1 cellular context compared by ENCODE assay signal in the genomic region with DNA sequence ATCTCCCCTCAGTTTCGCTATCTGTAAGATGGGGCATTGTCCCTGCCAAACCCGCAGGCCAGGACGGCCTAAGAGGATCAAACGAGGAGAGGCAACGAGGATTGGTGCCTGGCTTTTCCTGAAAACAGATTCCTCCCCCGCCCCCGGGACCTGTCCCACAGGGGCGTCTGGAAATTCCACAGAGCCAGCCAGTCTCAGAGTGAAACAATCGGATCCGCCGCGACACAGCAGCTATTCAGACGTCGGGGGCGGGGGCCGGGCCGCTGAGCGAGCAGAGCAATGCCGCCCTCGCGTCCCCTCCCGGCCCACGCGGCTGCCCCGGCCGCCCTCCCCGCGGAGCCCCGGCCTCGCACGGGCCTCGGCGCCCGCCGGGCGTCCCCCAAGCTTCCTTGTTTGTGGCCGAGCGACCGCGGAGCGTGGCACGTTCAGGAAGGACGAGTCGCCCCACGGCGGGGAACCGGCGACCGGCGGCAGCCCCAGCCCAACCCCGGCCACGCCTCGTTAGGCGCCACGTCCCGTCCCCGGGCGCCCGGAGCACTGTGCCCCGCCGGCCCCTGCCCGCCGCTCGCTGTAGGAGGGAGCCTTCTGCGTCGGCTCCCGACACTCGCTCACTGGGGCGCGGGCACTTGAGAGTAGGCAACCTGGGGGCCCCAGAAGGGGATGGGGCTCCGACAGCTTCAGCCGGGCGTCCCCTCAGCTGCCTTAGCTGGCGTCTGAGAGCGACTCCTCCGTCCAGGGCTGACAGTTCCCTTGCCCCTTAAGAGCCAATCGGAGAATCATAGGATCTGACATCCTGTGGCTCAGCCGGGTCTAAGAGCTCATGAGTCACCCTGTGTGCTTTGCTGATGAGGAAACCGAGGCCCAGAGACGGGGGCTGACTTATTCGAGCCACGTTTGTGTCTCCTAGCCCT.
A peak's percentile ranks its signal among the peaks of the same experiment; 100 is the strongest.
TF ChIP-seq lines count a peak whose summit lies in the region.

No MANE protein-coding gene starts in this region.

TF ChIP-seq in HepG2, 621 proteins besides CTCF, POLR2A, EP300 and RAD21 (continues in another document):
- no peak for TF ChIP-seq PCBP1 (IDR thresholded peaks at IDR 0.05; ENCODE audit: borderline replicate concordance, low read depth, low read length)
- peak; percentile 17; the same call in 1 of the 2 replicates for TF ChIP-seq RCOR2 (CRISPR knock-in tag; IDR thresholded peaks at IDR 0.05)
- TF ChIP-seq GATAD1 (CRISPR knock-in tag; IDR thresholded peaks at IDR 0.05), result no peak
- peak; percentile 64 for TF ChIP-seq ZNF687 (CRISPR knock-in tag; IDR thresholded peaks at IDR 0.05)
- 0 out of 2 replicates have a peak, but pooled peaks have one; percentile 7 for TF ChIP-seq ZNF891 (CRISPR knock-in tag; IDR thresholded peaks at IDR 0.05)
- no peak for TF ChIP-seq ZBTB40 (IDR thresholded peaks at IDR 0.05)
- TF ChIP-seq ZBTB40 (CRISPR knock-in tag; IDR thresholded peaks at IDR 0.05), result no peak
- TF ChIP-seq, protein P1, sequence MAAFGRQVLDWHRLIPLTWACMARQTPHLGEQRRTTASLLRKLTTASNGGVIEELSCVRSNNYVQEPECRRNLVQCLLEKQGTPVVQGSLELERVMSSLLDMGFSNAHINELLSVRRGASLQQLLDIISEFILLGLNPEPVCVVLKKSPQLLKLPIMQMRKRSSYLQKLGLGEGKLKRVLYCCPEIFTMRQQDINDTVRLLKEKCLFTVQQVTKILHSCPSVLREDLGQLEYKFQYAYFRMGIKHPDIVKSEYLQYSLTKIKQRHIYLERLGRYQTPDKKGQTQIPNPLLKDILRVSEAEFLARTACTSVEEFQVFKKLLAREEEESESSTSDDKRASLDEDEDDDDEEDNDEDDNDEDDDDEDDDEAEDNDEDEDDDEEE (CRISPR knock-in tag; IDR thresholded peaks at IDR 0.05), result 0 out of 2 replicates have a peak, but pooled peaks have one; percentile 28
- no peak for TF ChIP-seq ZNF383 (CRISPR knock-in tag; IDR thresholded peaks at IDR 0.05; ENCODE audit: borderline replicate concordance)
- peak; percentile 27; the same call in 1 of the 2 replicates for TF ChIP-seq TFDP1 (CRISPR knock-in tag; IDR thresholded peaks at IDR 0.05; ENCODE audit: borderline replicate concordance)
- TF ChIP-seq YY1 (IDR thresholded peaks at IDR 0.05; ENCODE audit: insufficient read depth, insufficient replicate concordance, low read depth, low read length), result peak; percentile 17
- TF ChIP-seq FOSL2 (CRISPR knock-in tag; IDR thresholded peaks at IDR 0.05), result peak; percentile 83
- TF ChIP-seq SMAD1 (CRISPR knock-in tag; IDR thresholded peaks at IDR 0.05; ENCODE audit: borderline replicate concordance, low read depth), result 0 out of 2 replicates have a peak, but pooled peaks have one; percentile 35
- TF ChIP-seq KDM2A (CRISPR knock-in tag; IDR thresholded peaks at IDR 0.05; ENCODE audit: borderline replicate concordance, low read depth), result peak; percentile 30; the same call in 1 of the 2 replicates
- TF ChIP-seq CHCHD3 (CRISPR knock-in tag; IDR thresholded peaks at IDR 0.05), result no peak
- TF ChIP-seq REPIN1 (CRISPR knock-in tag; IDR thresholded peaks at IDR 0.05; ENCODE audit: borderline replicate concordance, low read depth), result 0 out of 2 replicates have a peak, but pooled peaks have one; percentile 7
- 0 out of 2 replicates have a peak, but pooled peaks have one; percentile 29 for TF ChIP-seq ZFY (CRISPR knock-in tag; IDR thresholded peaks at IDR 0.05)
- 0 out of 2 replicates have a peak, but pooled peaks have one; percentile 72 for TF ChIP-seq EZH2 (conservative IDR thresholded peaks at IDR 0.05; ENCODE audit: low read depth, low read length)
- TF ChIP-seq, protein P2, sequence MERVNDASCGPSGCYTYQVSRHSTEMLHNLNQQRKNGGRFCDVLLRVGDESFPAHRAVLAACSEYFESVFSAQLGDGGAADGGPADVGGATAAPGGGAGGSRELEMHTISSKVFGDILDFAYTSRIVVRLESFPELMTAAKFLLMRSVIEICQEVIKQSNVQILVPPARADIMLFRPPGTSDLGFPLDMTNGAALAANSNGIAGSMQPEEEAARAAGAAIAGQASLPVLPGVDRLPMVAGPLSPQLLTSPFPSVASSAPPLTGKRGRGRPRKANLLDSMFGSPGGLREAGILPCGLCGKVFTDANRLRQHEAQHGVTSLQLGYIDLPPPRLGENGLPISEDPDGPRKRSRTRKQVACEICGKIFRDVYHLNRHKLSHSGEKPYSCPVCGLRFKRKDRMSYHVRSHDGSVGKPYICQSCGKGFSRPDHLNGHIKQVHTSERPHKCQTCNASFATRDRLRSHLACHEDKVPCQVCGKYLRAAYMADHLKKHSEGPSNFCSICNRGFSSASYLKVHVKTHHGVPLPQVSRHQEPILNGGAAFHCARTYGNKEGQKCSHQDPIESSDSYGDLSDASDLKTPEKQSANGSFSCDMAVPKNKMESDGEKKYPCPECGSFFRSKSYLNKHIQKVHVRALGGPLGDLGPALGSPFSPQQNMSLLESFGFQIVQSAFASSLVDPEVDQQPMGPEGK (CRISPR knock-in tag; IDR thresholded peaks at IDR 0.05), result 0 out of 2 replicates have a peak, but pooled peaks have one; percentile 24
- TF ChIP-seq ZNF563 (CRISPR knock-in tag; IDR thresholded peaks at IDR 0.05), result 0 out of 2 replicates have a peak, but pooled peaks have one; percentile 24
- no peak for TF ChIP-seq ZNF224 (CRISPR knock-in tag; IDR thresholded peaks at IDR 0.05)
- 0 out of 2 replicates have a peak, but pooled peaks have one; percentile 22 for TF ChIP-seq ZNF766 (CRISPR knock-in tag; IDR thresholded peaks at IDR 0.05; ENCODE audit: borderline replicate concordance)
- TF ChIP-seq, protein P3, sequence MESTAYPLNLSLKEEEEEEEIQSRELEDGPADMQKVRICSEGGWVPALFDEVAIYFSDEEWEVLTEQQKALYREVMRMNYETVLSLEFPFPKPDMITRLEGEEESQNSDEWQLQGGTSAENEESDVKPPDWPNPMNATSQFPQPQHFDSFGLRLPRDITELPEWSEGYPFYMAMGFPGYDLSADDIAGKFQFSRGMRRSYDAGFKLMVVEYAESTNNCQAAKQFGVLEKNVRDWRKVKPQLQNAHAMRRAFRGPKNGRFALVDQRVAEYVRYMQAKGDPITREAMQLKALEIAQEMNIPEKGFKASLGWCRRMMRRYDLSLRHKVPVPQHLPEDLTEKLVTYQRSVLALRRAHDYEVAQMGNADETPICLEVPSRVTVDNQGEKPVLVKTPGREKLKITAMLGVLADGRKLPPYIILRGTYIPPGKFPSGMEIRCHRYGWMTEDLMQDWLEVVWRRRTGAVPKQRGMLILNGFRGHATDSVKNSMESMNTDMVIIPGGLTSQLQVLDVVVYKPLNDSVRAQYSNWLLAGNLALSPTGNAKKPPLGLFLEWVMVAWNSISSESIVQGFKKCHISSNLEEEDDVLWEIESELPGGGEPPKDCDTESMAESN (CRISPR knock-in tag; conservative IDR thresholded peaks at IDR 0.05), result peak; percentile 46
- 0 out of 2 replicates have a peak, but pooled peaks have one; percentile 25 for TF ChIP-seq SPEN (CRISPR knock-in tag; IDR thresholded peaks at IDR 0.05; ENCODE audit: low read depth)
- no peak for TF ChIP-seq ZSCAN20 (CRISPR knock-in tag; IDR thresholded peaks at IDR 0.05; ENCODE audit: borderline replicate concordance)
- TF ChIP-seq AGO1 (IDR thresholded peaks at IDR 0.05; ENCODE audit: low read depth, low read length, poor library complexity, severe bottlenecking), result peak; percentile 57
- TF ChIP-seq, protein P4, sequence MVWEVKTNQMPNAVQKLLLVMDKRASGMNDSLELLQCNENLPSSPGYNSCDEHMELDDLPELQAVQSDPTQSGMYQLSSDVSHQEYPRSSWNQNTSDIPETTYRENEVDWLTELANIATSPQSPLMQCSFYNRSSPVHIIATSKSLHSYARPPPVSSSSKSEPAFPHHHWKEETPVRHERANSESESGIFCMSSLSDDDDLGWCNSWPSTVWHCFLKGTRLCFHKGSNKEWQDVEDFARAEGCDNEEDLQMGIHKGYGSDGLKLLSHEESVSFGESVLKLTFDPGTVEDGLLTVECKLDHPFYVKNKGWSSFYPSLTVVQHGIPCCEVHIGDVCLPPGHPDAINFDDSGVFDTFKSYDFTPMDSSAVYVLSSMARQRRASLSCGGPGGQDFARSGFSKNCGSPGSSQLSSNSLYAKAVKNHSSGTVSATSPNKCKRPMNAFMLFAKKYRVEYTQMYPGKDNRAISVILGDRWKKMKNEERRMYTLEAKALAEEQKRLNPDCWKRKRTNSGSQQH (CRISPR knock-in tag; IDR thresholded peaks at IDR 0.05; ENCODE audit: low read depth), result 0 out of 2 replicates have a peak, but pooled peaks have one; percentile 41
